In the genomic region with DNA sequence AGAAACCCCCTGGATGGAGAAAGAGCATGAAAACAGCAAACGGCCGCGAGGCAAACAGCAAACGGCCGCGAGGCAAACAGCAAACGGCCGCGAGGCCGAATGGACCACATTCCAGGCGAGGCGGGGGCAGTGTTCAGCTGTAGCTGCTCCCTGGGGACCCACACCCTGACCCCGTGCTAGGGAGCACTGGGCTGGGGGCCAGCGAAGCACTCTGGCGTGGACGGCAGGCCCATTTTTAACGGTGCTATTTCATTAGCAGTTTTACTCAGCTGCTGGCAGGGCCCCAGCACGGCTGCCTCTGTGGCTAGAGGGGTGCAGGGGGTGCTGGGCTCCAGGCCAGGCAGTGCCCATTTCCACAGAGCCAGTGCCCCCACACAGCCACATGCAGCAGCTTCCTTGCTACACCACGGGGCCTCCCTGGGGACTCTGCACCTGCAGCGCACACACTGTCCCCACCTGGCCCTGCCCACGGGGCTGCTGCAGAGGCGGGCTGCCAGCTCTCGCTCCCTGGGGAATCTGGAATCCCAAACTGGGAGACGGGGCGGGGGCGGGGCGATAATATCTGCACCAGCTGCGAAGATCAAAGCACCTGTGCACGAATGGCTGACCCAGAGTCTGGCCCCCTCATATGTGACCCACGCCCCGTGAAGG, we compare ENCODE assay signal across 9 cellular contexts. TPM values are rescaled to one million over a fixed set of nuclear protein-coding genes. Genes with fewer than 3 reads are reported as not detected.
DNase-seq lines count a peak whose midpoint lies in the region; ATAC-seq and TF ChIP-seq lines count a peak whose summit lies in the region.
"Had no signal": no experiment of that assay in that cellular context is flagged by ENCODE, and none has a peak within 500 bp of the region (broad histone marks: within the 10 kb centered on the region; RNA-seq: fewer than 3 reads in every experiment).

No MANE protein-coding gene starts in this region.

- DNase-seq in COLO668 (lab: John Stamatoyannopoulos, UW; ENCODE audit: unreplicated experiment) (peak; percentile 74), NCI-H1092 treated with DMSO at 0.1 percent for 48 hours (lab: John Stamatoyannopoulos, UW) (peak; percentile 94), cardiac fibroblast (ENCODE audit: low read depth in 2 of 2) (peak; percentile 30 to 74), naive B cell (no peak), ascending aorta (ENCODE audit: low spot score in 2 of 2) (no peak)
- DNase-seq in activated T-cell treated with anti-CD3 and anti-CD28 coated beads, Interleukin-2, amount 50 U/mL, for 24 hours: no peak
- no peak for DNase-seq in stimulated activated naive CD8-positive, alpha-beta T cell treated with anti-CD3 and anti-CD28 coated beads, Interleukin-15, Interleukin-2, amounts not matched to agents 100 U/mL and 50 U/mL, for 24 hours
- DNase-seq: MM.1S had no signal

- no peak for TF ChIP-seq CTCF in cardiac fibroblast (IDR thresholded peaks at IDR 0.05; ENCODE audit: low read depth, low read length)
- TF ChIP-seq CTCF in ascending aorta (IDR thresholded peaks at IDR 0.05): no peak

- peaks cover 3 to 5% of the 10 kb centered on the region in 2 donors for H3K4me1 ChIP-seq in ascending aorta

- H3K9me3 ChIP-seq in ascending aorta: no peaks in the 10 kb centered on the region

- intact Hi-C loops in ascending aorta (cut with DNase I): no loop called here

- H3K4me3 Mint-ChIP-seq in naive B cell: peak overlapping the region in 7 of 8 donors; percentile 2 to 84 (median 66)
- H3K4me3 Mint-ChIP-seq in activated T-cell treated with anti-CD3 and anti-CD28 coated beads, Interleukin-2, amount 50 U/mL, for 24 hours: no peak overlapping the region

- H3K27me3 Mint-ChIP-seq in naive B cell: peaks cover 7 to 19% (median 13%) of the 10 kb centered on the region in 3 donors
- H3K27me3 Mint-ChIP-seq in activated T-cell treated with anti-CD3 and anti-CD28 coated beads, Interleukin-2, amount 50 U/mL, for 24 hours: peaks cover 17% of the 10 kb centered on the region

- no peak overlapping the region for H3K4me3 ChIP-seq in cardiac fibroblast (replicated peaks in 1 of 2; ENCODE audit: low read depth in 2 of 2, low read length in 2 of 2)
- no peak overlapping the region for H3K4me3 ChIP-seq in ascending aorta

- no peaks in the 10 kb centered on the region for H3K27me3 ChIP-seq in ascending aorta

- peaks cover 38 to 53% (median 45%) of the 10 kb centered on the region in 3 donors for H3K4me1 Mint-ChIP-seq in naive B cell
- H3K4me1 Mint-ChIP-seq in activated T-cell treated with anti-CD3 and anti-CD28 coated beads, Interleukin-2, amount 50 U/mL, for 24 hours (ENCODE audit: low read depth): peaks cover 22% of the 10 kb centered on the region

- ATAC-seq in naive B cell (ENCODE audit: low read depth in 2 of 2) (peak; percentile 25 to 42), GM19463 (IDR thresholded peaks at IDR 0.05; ENCODE audit: unreplicated experiment) (no peak)
- no peak for ATAC-seq in stimulated activated naive CD8-positive, alpha-beta T cell treated with anti-CD3 and anti-CD28 coated beads, Interleukin-15, Interleukin-2, amounts not matched to agents 100 U/mL and 50 U/mL, for 24 hours

- peak overlapping the region in 3 of 6 donors; percentile 74 to 94 (median 77) for H3K27ac Mint-ChIP-seq in naive B cell
- H3K27ac Mint-ChIP-seq in activated T-cell treated with anti-CD3 and anti-CD28 coated beads, Interleukin-2, amount 50 U/mL, for 24 hours: no peak overlapping the region

- H3K9me3 Mint-ChIP-seq in naive B cell: peaks cover 0 to 2% (median 0%) of the 10 kb centered on the region in 7 donors
- H3K9me3 Mint-ChIP-seq in activated T-cell treated with anti-CD3 and anti-CD28 coated beads, Interleukin-2, amount 50 U/mL, for 24 hours: no peaks in the 10 kb centered on the region

- H3K36me3 Mint-ChIP-seq in naive B cell: no peaks in the 10 kb centered on the region
- H3K36me3 Mint-ChIP-seq in activated T-cell treated with anti-CD3 and anti-CD28 coated beads, Interleukin-2, amount 50 U/mL, for 24 hours (ENCODE audit: low read depth): no peaks in the 10 kb centered on the region

- H3K27ac ChIP-seq in ascending aorta: no peak overlapping the region

- H3K36me3 ChIP-seq in ascending aorta: no peaks in the 10 kb centered on the region

RNA-seq across cellular contexts. Expression of a gene that starts 35.6 kb away (rescaled TPM):
- polyA plus RNA-seq in naive B cell (ENCODE audit: low read depth in 6 of 6): 1 to 10 TPM in 3 of 6 donors, under 1 TPM in 3; 0.29 to 4.6 (median 0.91) TPM
- total RNA-seq in ascending aorta: 160 TPM

Comparison
In these comparisons a context has a peak if more than half of its experiments do, and no peak if none do; other contexts are left out.
1. DNase-seq: peak in COLO668 (single experiment), NCI-H1092 treated with DMSO at 0.1 percent for 48 hours (single experiment) and cardiac fibroblast (2 of 2); none in naive B cell (single experiment), activated T-cell treated with anti-CD3 and anti-CD28 coated beads, Interleukin-2, amount 50 U/mL, for 24 hours (single experiment), ascending aorta (0 of 2) and stimulated activated naive CD8-positive, alpha-beta T cell treated with anti-CD3 and anti-CD28 coated beads, Interleukin-15, Interleukin-2, amounts not matched to agents 100 U/mL and 50 U/mL, for 24 hours (single experiment).
2. ATAC-seq: peak in naive B cell (2 of 2); none in GM19463 (single experiment) and stimulated activated naive CD8-positive, alpha-beta T cell treated with anti-CD3 and anti-CD28 coated beads, Interleukin-15, Interleukin-2, amounts not matched to agents 100 U/mL and 50 U/mL, for 24 hours (single experiment).